8 cellular contexts compared by ENCODE assay signal in genomic region chr12:96906498-96906848, GRCh38. TPM values are rescaled to one million over a fixed set of nuclear protein-coding genes. Genes with fewer than 3 reads are reported as not detected.
A peak's percentile ranks its signal among the peaks of the same experiment; 100 is the strongest.
DNase-seq lines count a peak whose midpoint lies in the region; ATAC-seq and TF ChIP-seq lines count a peak whose summit lies in the region.

No MANE protein-coding gene starts in this region.

- no peak for TF ChIP-seq CTCF in CD8-positive, alpha-beta T cell (IDR thresholded peaks at IDR 0.05)
- TF ChIP-seq CTCF in Panc1 (IDR thresholded peaks at IDR 0.05) (no peak), endodermal cell (conservative IDR thresholded peaks at IDR 0.05) (no peak), osteocyte (IDR thresholded peaks at IDR 0.05) (no peak)

- H3K27ac ChIP-seq in CD8-positive, alpha-beta T cell (ENCODE audit: low read depth, low read length) = peak overlapping the region; percentile 100
- peak overlapping the region; percentile 93 for H3K27ac ChIP-seq in Panc1 (ENCODE audit: low read length)
- peak overlapping the region; percentile 5 for H3K27ac ChIP-seq in endodermal cell (ENCODE audit: low read depth, low read length)

- POLR2A ChIA-PET in CD8-positive, alpha-beta T cell (lab: Charles Lee) = interaction anchor here (0.6 to 2.0 kb wide), 3 partner anchors 12 to 1433 kb away, joined by 3 to 6 read pairs (median 4); no protein-coding TSS in a partner anchor
- POLR2A ChIA-PET in Panc1 (lab: Charles Lee) = no interaction called here

- H3K9me3 Mint-ChIP-seq in CD8-positive, alpha-beta T cell = no peaks in the 10 kb centered on the region
- H3K9me3 Mint-ChIP-seq in endodermal cell = no peaks in the 10 kb centered on the region
- H3K9me3 Mint-ChIP-seq in osteocyte (ENCODE audit: unreplicated experiment) = no peaks in the 10 kb centered on the region

- no peaks in the 10 kb centered on the region for H3K36me3 ChIP-seq in CD8-positive, alpha-beta T cell (ENCODE audit: insufficient read depth, low read length)
- H3K36me3 ChIP-seq in Panc1 (ENCODE audit: control insufficient read depth, insufficient read depth, low read length) (0 out of 2 replicates have a peak, but pooled peaks cover 2% of the 10 kb centered on the region), endodermal cell (ENCODE audit: control insufficient read depth, insufficient read depth, low read length) (peaks cover 6% of the 10 kb centered on the region)

- no TSS peak for BruUV-seq in Panc1 (replicated peaks; lab: Mats Ljungman, UMichigan)

- H3K4me1 Mint-ChIP-seq in CD8-positive, alpha-beta T cell (ENCODE audit: low read depth) = peaks cover 43% of the 10 kb centered on the region
- peaks cover 19% of the 10 kb centered on the region for H3K4me1 Mint-ChIP-seq in endodermal cell
- H3K4me1 Mint-ChIP-seq in osteocyte (ENCODE audit: unreplicated experiment) = peaks cover 24% of the 10 kb centered on the region

- peak overlapping the region; percentile 99 for H3K4me3 ChIP-seq in CD8-positive, alpha-beta T cell (ENCODE audit: low read depth, low read length)
- H3K4me3 ChIP-seq in Panc1 (ENCODE audit: low read depth in 2 of 2, low read length in 2 of 2) (peak overlapping the region; percentile 97 to 98), endodermal cell (ENCODE audit: low read length) (peak overlapping the region; percentile 93)

- peak overlapping the region; percentile 99 for H3K27ac Mint-ChIP-seq in CD8-positive, alpha-beta T cell
- H3K27ac Mint-ChIP-seq in endodermal cell (peak overlapping the region; percentile 92), osteocyte (ENCODE audit: unreplicated experiment) (peak overlapping the region; percentile 94)

- H3K4me3 Mint-ChIP-seq in CD8-positive, alpha-beta T cell = peak overlapping the region; percentile 91
- H3K4me3 Mint-ChIP-seq in endodermal cell (peak overlapping the region; percentile 90), osteocyte (ENCODE audit: unreplicated experiment) (peak overlapping the region; percentile 91)

- H3K27me3 ChIP-seq in CD8-positive, alpha-beta T cell (ENCODE audit: insufficient read depth, low read length) = no peaks in the 10 kb centered on the region
- H3K27me3 ChIP-seq in Panc1 (ENCODE audit: control insufficient read depth, insufficient read depth, low read length) (no peaks in the 10 kb centered on the region), endodermal cell (ENCODE audit: control insufficient read depth, insufficient read depth, low read length, poor library complexity, severe bottlenecking) (no peaks in the 10 kb centered on the region)

- intact Hi-C loops in CD8-positive, alpha-beta T cell (cut with DNase I, micrococcal nuclease) = loop anchor here (2.0 to 10.0 kb wide), 16 partner anchors 81 to 1834 kb away; partner anchors contain the start of genes ELK3 (in 2 of the 2), LTA4H (in 2 of the 2), NR2C1 (in 2 of the 2) and AMDHD1 (in 1 of the 2)
- intact Hi-C loops in Panc1 (cut with micrococcal nuclease; ENCODE audit: unreplicated experiment) = no loop called here

- peaks cover 21% of the 10 kb centered on the region for H3K4me1 ChIP-seq in CD8-positive, alpha-beta T cell (ENCODE audit: insufficient read depth, low read length)
- H3K4me1 ChIP-seq in Panc1 (ENCODE audit: control insufficient read depth, insufficient read depth, low read length) = peaks cover 14% of the 10 kb centered on the region
- no peaks in the 10 kb centered on the region for H3K4me1 ChIP-seq in endodermal cell (ENCODE audit: control insufficient read depth, insufficient read depth, low read length)

- in situ Hi-C loops in Panc1 (cut with HindIII; ENCODE audit: low pct_unique_long_range_greater_than_20kb, low sequenced_read_pairs) = no loop called here

- H3K36me3 Mint-ChIP-seq in CD8-positive, alpha-beta T cell = peaks cover 15% of the 10 kb centered on the region
- H3K36me3 Mint-ChIP-seq in endodermal cell (ENCODE audit: low read depth) = no peaks in the 10 kb centered on the region
- H3K36me3 Mint-ChIP-seq in osteocyte (ENCODE audit: unreplicated experiment) = peaks cover 3% of the 10 kb centered on the region

- DNase-seq in CD8-positive, alpha-beta T cell = peak in 1 of 7 experiments; percentile 22
- DNase-seq in Panc1 (ENCODE audit: low read depth, low spot score) = no peak
- DNase-seq in endodermal cell = no peak
- DNase-seq in osteocyte (ENCODE audit: extremely low spot score, unreplicated experiment) = no peak
- DNase-seq in NCI-H128 (lab: John Stamatoyannopoulos, UW; ENCODE audit: unreplicated experiment) = no peak

- CTCF ChIA-PET in CD8-positive, alpha-beta T cell (lab: Charles Lee) = interaction anchor here (0.9 to 1.5 kb wide), 2 partner anchors 11 to 78 kb away, joined by 3 to 5 read pairs; no protein-coding TSS in a partner anchor
- CTCF ChIA-PET in Panc1 (lab: Charles Lee) = no interaction called here

- H3K9ac ChIP-seq in endodermal cell (ENCODE audit: extremely low read depth, low read length, poor library complexity, severe bottlenecking) = peak overlapping the region; percentile 12

- 90 to 91% methylated on average over 9 of the region's 9 CpGs for WGBS in endodermal cell (ENCODE audit: insufficient coverage in 1 of 2, insufficient read length in 1 of 2), 2 experiments

- no peaks in the 10 kb centered on the region for H3K27me3 Mint-ChIP-seq in CD8-positive, alpha-beta T cell (ENCODE audit: low read depth)
- H3K27me3 Mint-ChIP-seq in endodermal cell (ENCODE audit: insufficient read depth) (no peaks in the 10 kb centered on the region), osteocyte (ENCODE audit: unreplicated experiment) (peaks cover 20% of the 10 kb centered on the region)

- H3K9me3 ChIP-seq in CD8-positive, alpha-beta T cell (ENCODE audit: low read length) = no peaks in the 10 kb centered on the region
- H3K9me3 ChIP-seq in Panc1 (ENCODE audit: control insufficient read depth, insufficient read depth, low read depth, low read length) (no peaks in the 10 kb centered on the region), endodermal cell (ENCODE audit: control insufficient read depth, low read length) (no peaks in the 10 kb centered on the region)

- ATAC-seq in CD8-positive, alpha-beta T cell = no peak
- no peak for ATAC-seq in Panc1
- no peak for ATAC-seq in HG03442 (IDR thresholded peaks at IDR 0.05; ENCODE audit: unreplicated experiment)
- no peak for ATAC-seq in HG03025 (IDR thresholded peaks at IDR 0.05; ENCODE audit: low FRiP score, unreplicated experiment)
- no peak for ATAC-seq in GM18511 (IDR thresholded peaks at IDR 0.05; ENCODE audit: unreplicated experiment)

RNA-seq across cellular contexts. Expression of gene NEDD1, which starts 0.6 kb away (rescaled TPM):
- total RNA-seq in CD8-positive, alpha-beta T cell = 10 to 100 TPM; 26.7 to 27.8 TPM
- total RNA-seq in Panc1 (2021; ENCODE audit: unreplicated experiment) = 30.3 TPM
- 12.6 TPM for polyA plus RNA-seq in Panc1 (2012; ENCODE audit: insufficient read length)
- 10 to 100 TPM; 34.6 to 42.1 TPM for total RNA-seq in endodermal cell
- polyA plus RNA-seq in endodermal cell (2013, experiment 1 of 2) = 41.2 TPM
- polyA plus RNA-seq in endodermal cell (2013, experiment 2 of 2) = 42.8 TPM
- total RNA-seq in osteocyte = 18.7 and 24.2 TPM in 2 replicates

Comparison
In these comparisons a context has a peak if more than half of its experiments do, and no peak if none do; other contexts are left out.
1. H3K27ac ChIP-seq: peak in every context shown above with its lines; median percentile 100 in CD8-positive, alpha-beta T cell; 93 in Panc1; 5 in endodermal cell.